ENCODE assay signal across 19 cellular contexts in genomic region chr4:178823673-178824072, GRCh38.
A peak's percentile ranks its signal among the peaks of the same experiment; 100 is the strongest.
DNase-seq lines count a peak whose midpoint lies in the region; ATAC-seq and TF ChIP-seq lines count a peak whose summit lies in the region.
"Had no signal": no experiment of that assay in that cellular context is flagged by ENCODE, and none has a peak within 500 bp of the region (broad histone marks: within the 10 kb centered on the region; RNA-seq: fewer than 3 reads in every experiment).

No MANE protein-coding gene starts in this region.

- H4K8ac ChIP-seq in IMR-90 (ENCODE audit: low read depth in 2 of 2, low read length in 2 of 2): no peak overlapping the region

- no peak overlapping the region for H2BK20ac ChIP-seq in IMR-90 (ENCODE audit: low read depth, low read length)

- dilution Hi-C loops in IMR-90 (cut with HindIII; ENCODE audit: low sequenced_read_pairs, unreplicated experiment): no loop called here

- intact Hi-C loops in A673 (cut with micrococcal nuclease; ENCODE audit: unreplicated experiment) (no loop called here), IMR-90 (cut with micrococcal nuclease) (no loop called here), transverse colon (cut with DNase I; ENCODE audit: low total_unique reads) (no loop called here)

- BruUV-seq in A673 (replicated peaks; lab: Mats Ljungman, UMichigan): no TSS peak
- no TSS peak for BruUV-seq in IMR-90 (replicated peaks; lab: Mats Ljungman, UMichigan)

- H3K9ac ChIP-seq in IMR-90 (ENCODE audit: low read depth, low read length): no peak overlapping the region

- no peak overlapping the region for H2AFZ ChIP-seq in IMR-90 (replicated peaks; ENCODE audit: low read length, poor library complexity)

- H2AK5ac ChIP-seq in IMR-90 (ENCODE audit: low read depth, low read length): no peak overlapping the region

- H3K4me3 ChIP-seq in A673 (ENCODE audit: low read depth, low read length, poor library complexity, severe bottlenecking) (no peak overlapping the region), IMR-90 (ENCODE audit: insufficient read depth, low read depth, low read length) (no peak overlapping the region), transverse colon (no peak overlapping the region)

- H4K5ac ChIP-seq in IMR-90 (ENCODE audit: low read depth, low read length): no peak overlapping the region

- no peaks in the 10 kb centered on the region for H3K9me1 ChIP-seq in IMR-90 (ENCODE audit: insufficient read depth, low read length)

- no CpG with 5 or more reads among the region's 1 CpG for WGBS in IMR-90 (ENCODE audit: extremely low coverage in 2 of 2, insufficient read length in 1 of 2), 2 experiments
- WGBS in transverse colon (ENCODE audit: low coverage in 1 of 2), 2 donors: 57 to 69% methylated on average over 1 of the region's 1 CpG

- CTCF ChIA-PET in A673 (lab: Charles Lee): no interaction called here
- CTCF ChIA-PET in IMR-90 (lab: Yijun Ruan, JAX): no interaction called here

- H3K4me2 ChIP-seq in IMR-90 (ENCODE audit: low read depth, low read length): no peak overlapping the region

- H3K18ac ChIP-seq in IMR-90 (ENCODE audit: low read depth, low read length): no peak overlapping the region

- TF ChIP-seq CTCF in A673 (conservative IDR thresholded peaks at IDR 0.05; ENCODE audit: low read depth, low read length): no peak
- TF ChIP-seq CTCF in IMR-90 (conservative IDR thresholded peaks at IDR 0.05; ENCODE audit: low read depth, low read length): no peak
- no peak for TF ChIP-seq CTCF in foreskin keratinocyte (conservative IDR thresholded peaks at IDR 0.05)
- no peak for TF ChIP-seq CTCF in transverse colon (IDR thresholded peaks at IDR 0.05)

- H2BK120ac ChIP-seq in IMR-90 (ENCODE audit: low read depth, low read length): no peak overlapping the region

- no peaks in the 10 kb centered on the region for H3K4me1 ChIP-seq in A673 (ENCODE audit: insufficient read depth, low read length, poor library complexity, severe bottlenecking)
- H3K4me1 ChIP-seq in IMR-90 (ENCODE audit: control insufficient read depth, insufficient read depth, low read length): no peaks in the 10 kb centered on the region
- H3K4me1 ChIP-seq in foreskin keratinocyte: no peaks in the 10 kb centered on the region
- no peaks in the 10 kb centered on the region for H3K4me1 ChIP-seq in transverse colon

- no peak overlapping the region for H2BK5ac ChIP-seq in IMR-90 (ENCODE audit: low read depth, low read length, poor library complexity, severe bottlenecking)

- H3K9me3 ChIP-seq in A673 (ENCODE audit: low read depth, low read length, poor library complexity, severe bottlenecking) (no peaks in the 10 kb centered on the region), IMR-90 (ENCODE audit: control insufficient read depth, insufficient read depth, low read length) (no peaks in the 10 kb centered on the region), transverse colon (no peaks in the 10 kb centered on the region)

- peak; percentile 51 for DNase-seq in A673 (ENCODE audit: low spot score)
- DNase-seq in IMR-90: peak; percentile 7
- DNase-seq in astrocyte of the hippocampus (ENCODE audit: low read depth, low spot score): peak; percentile 59
- peak; percentile 2 for DNase-seq in iris pigment epithelial cell (ENCODE audit: low read depth)
- no peak for DNase-seq in foreskin keratinocyte
- DNase-seq in OCI-M1 (lab: John Stamatoyannopoulos, UW): no peak
- DNase-seq in transverse colon: no peak
- DNase-seq: Calu3; CD4-positive, alpha-beta T cell; DMS53; H7; HFFc6; NCI-H1436; NCI-H1930; NCI-H345; NCI-H524 treated with DMSO at 0.1 percent for 48 hours; Right ventricle myocardium superior had no signal

- H2BK15ac ChIP-seq in IMR-90 (ENCODE audit: low read depth, low read length): no peak overlapping the region

- no peak overlapping the region for H4K91ac ChIP-seq in IMR-90 (ENCODE audit: insufficient read depth, low read depth, low read length)

- no peaks in the 10 kb centered on the region for H4K20me1 ChIP-seq in IMR-90 (ENCODE audit: insufficient read depth, low read length)

- no peak overlapping the region for H3K23ac ChIP-seq in IMR-90 (ENCODE audit: low read depth, low read length)

- H3K4ac ChIP-seq in IMR-90 (ENCODE audit: low read depth, low read length): no peak overlapping the region

- no peak for TF ChIP-seq EP300 in transverse colon (IDR thresholded peaks at IDR 0.05; ENCODE audit: low read depth)

- in situ Hi-C loops in IMR-90 (cut with MboI; ENCODE audit: low sequenced_read_pairs): no loop called here
- in situ Hi-C loops in transverse colon (cut with MboI; ENCODE audit: low pct_ligation_motif_present in 1 of 4, low pct_unique_long_range_greater_than_20kb in 1 of 4, low sequenced_read_pairs in 3 of 4): no loop called here

- H3K14ac ChIP-seq in IMR-90 (replicated peaks; ENCODE audit: low read depth, low read length): no peak overlapping the region

- no peaks in the 10 kb centered on the region for H3K79me1 ChIP-seq in IMR-90 (ENCODE audit: low read depth in 1 of 2, low read length in 2 of 2)

- ATAC-seq in IMR-90 (ENCODE audit: low read depth): no peak
- no peak for ATAC-seq in foreskin keratinocyte
- no peak for ATAC-seq in GM21390 (IDR thresholded peaks at IDR 0.05; ENCODE audit: unreplicated experiment)
- ATAC-seq: Panc1 had no signal

- POLR2A ChIA-PET in A673 (lab: Charles Lee; ENCODE audit: low non-redundant PET) (no interaction called here), IMR-90 (lab: Charles Lee; ENCODE audit: unreplicated experiment) (no interaction called here)

- H3K27ac ChIP-seq in A673 (ENCODE audit: low read depth, low read length, poor library complexity, severe bottlenecking) (peak overlapping the region; percentile 1), IMR-90 (ENCODE audit: insufficient read depth, low read length) (no peak overlapping the region), foreskin keratinocyte (no peak overlapping the region), transverse colon (no peak overlapping the region)

- no peak overlapping the region for H2AK9ac ChIP-seq in IMR-90 (replicated peaks; ENCODE audit: low read depth, low read length, poor library complexity)

- TF ChIP-seq POLR2A in IMR-90 (IDR thresholded peaks at IDR 0.05; ENCODE audit: low read depth, low read length): no peak
- TF ChIP-seq POLR2A in transverse colon (IDR thresholded peaks at IDR 0.05): no peak

- H3K27me3 ChIP-seq in A673 (replicated peaks; ENCODE audit: insufficient read depth, low read depth, low read length, poor library complexity): no peaks in the 10 kb centered on the region
- no peaks in the 10 kb centered on the region for H3K27me3 ChIP-seq in IMR-90 (ENCODE audit: control insufficient read depth, insufficient read depth, low read length)
- H3K27me3 ChIP-seq in foreskin keratinocyte: no peaks in the 10 kb centered on the region
- no peaks in the 10 kb centered on the region for H3K27me3 ChIP-seq in transverse colon

- H3K56ac ChIP-seq in IMR-90 (ENCODE audit: extremely low read depth, insufficient read depth, low read length): no peak overlapping the region

- H3K36me3 ChIP-seq in A673 (ENCODE audit: insufficient read depth, low read length, poor library complexity, severe bottlenecking): no peaks in the 10 kb centered on the region
- H3K36me3 ChIP-seq in IMR-90 (ENCODE audit: control insufficient read depth, insufficient read depth, low read length): no peaks in the 10 kb centered on the region
- no peaks in the 10 kb centered on the region for H3K36me3 ChIP-seq in transverse colon

- TF ChIP-seq RAD21 in IMR-90 (IDR thresholded peaks at IDR 0.05; ENCODE audit: low read length): no peak

TF ChIP-seq in IMR-90, 13 proteins besides CTCF, POLR2A, EP300 and RAD21:
- no peak for TF ChIP-seq USF2 (IDR thresholded peaks at IDR 0.05; ENCODE audit: low read depth, low read length)
- TF ChIP-seq BHLHE40 (IDR thresholded peaks at IDR 0.05; ENCODE audit: low read depth, low read length): no peak
- TF ChIP-seq FOS (IDR thresholded peaks at IDR 0.05; ENCODE audit: low read depth, low read length): no peak
- no peak for TF ChIP-seq RFX5 (IDR thresholded peaks at IDR 0.05; ENCODE audit: low read depth, low read length)
- TF ChIP-seq ELK1 (IDR thresholded peaks at IDR 0.05; ENCODE audit: borderline replicate concordance, low read depth, low read length): no peak
- no peak for TF ChIP-seq MXI1 (IDR thresholded peaks at IDR 0.05; ENCODE audit: borderline replicate concordance, low read depth, low read length)
- TF ChIP-seq SMC3 (IDR thresholded peaks at IDR 0.05; ENCODE audit: low read depth, low read length): no peak
- TF ChIP-seq CHD1 (IDR thresholded peaks at IDR 0.05; ENCODE audit: low read depth, low read length): no peak
- TF ChIP-seq MAZ (IDR thresholded peaks at IDR 0.05; ENCODE audit: borderline replicate concordance, low read depth, low read length): no peak
- TF ChIP-seq MAFK (IDR thresholded peaks at IDR 0.05; ENCODE audit: low read depth, low read length): no peak
- no peak for TF ChIP-seq NFE2L2 (IDR thresholded peaks at IDR 0.05; ENCODE audit: low read depth, low read length)

Comparison
In these comparisons a context has a peak if more than half of its experiments do, and no peak if none do; other contexts are left out.
1. DNase-seq: peak in A673 (single experiment), IMR-90 (single experiment), astrocyte of the hippocampus (single experiment) and iris pigment epithelial cell (single experiment); none in foreskin keratinocyte (0 of 2), OCI-M1 (single experiment) and transverse colon (single experiment).